In the genomic region with DNA sequence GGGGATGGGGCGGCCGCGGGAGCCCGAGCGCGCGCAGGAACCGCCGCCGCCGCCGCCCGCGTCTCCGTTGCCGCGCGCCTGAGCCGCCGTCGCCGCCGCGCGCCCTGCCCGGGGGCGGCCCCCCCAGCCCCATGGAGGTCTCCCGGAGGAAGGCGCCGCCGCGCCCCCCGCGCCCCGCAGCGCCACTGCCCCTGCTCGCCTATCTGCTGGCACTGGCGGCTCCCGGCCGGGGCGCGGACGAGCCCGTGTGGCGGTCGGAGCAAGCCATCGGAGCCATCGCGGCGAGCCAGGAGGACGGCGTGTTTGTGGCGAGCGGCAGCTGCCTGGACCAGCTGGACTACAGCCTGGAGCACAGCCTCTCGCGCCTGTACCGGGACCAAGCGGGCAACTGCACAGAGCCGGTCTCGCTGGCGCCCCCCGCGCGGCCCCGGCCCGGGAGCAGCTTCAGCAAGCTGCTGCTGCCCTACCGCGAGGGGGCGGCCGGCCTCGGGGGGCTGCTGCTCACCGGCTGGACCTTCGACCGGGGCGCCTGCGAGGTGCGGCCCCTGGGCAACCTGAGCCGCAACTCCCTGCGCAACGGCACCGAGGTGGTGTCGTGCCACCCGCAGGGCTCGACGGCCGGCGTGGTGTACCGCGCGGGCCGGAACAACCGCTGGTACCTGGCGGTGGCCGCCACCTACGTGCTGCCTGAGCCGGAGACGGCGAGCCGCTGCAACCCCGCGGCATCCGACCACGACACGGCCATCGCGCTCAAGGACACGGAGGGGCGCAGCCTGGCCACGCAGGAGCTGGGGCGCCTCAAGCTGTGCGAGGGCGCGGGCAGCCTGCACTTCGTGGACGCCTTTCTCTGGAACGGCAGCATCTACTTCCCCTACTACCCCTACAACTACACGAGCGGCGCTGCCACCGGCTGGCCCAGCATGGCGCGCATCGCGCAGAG, we compare ENCODE assay signal across 8 cellular contexts. TPM values are rescaled to one million over a fixed set of nuclear protein-coding genes. Genes with fewer than 3 reads are reported as not detected.
DNase-seq lines count a peak whose midpoint lies in the region; ATAC-seq and TF ChIP-seq lines count a peak whose summit lies in the region.

No MANE protein-coding gene starts in this region.

- no peaks in the 10 kb centered on the region for H3K27me3 Mint-ChIP-seq in IgD-negative memory B cell

- H3K27me3 ChIP-seq in lower lobe of right lung (ENCODE audit: low read depth) = peaks cover 19% of the 10 kb centered on the region

- H3K4me3 ChIP-seq in WI38 (ENCODE audit: low read depth, low read length) = peak overlapping the region; percentile 55
- H3K4me3 ChIP-seq in lower lobe of right lung = peak overlapping the region; percentile 66

- H3K4me1 Mint-ChIP-seq in IgD-negative memory B cell = peaks cover 35 to 48% (median 44%) of the 10 kb centered on the region in 3 donors

- ATAC-seq in GM21390 (IDR thresholded peaks at IDR 0.05; ENCODE audit: unreplicated experiment) (peak; percentile 30), lower lobe of right lung (peak; percentile 55 to 65)

- H3K9me3 ChIP-seq in lower lobe of right lung = no peaks in the 10 kb centered on the region

- intact Hi-C loops in lower lobe of right lung (cut with DNase I) = no loop called here

- no peaks in the 10 kb centered on the region for H3K9me3 Mint-ChIP-seq in IgD-negative memory B cell

- peaks cover 45% of the 10 kb centered on the region for H3K4me1 ChIP-seq in lower lobe of right lung

- DNase-seq in EH (ENCODE audit: low read depth) (peak; percentile 64), dermis blood vessel endothelial cell (peak; percentile 41), lower lobe of right lung (peak; percentile 71), RKO (ENCODE audit: low spot score) (no peak)
- peak; percentile 26 for DNase-seq in stimulated activated naive CD4-positive, alpha-beta T cell treated with Interleukin-2 at 50 U/mL for 16 hours (lab: John Stamatoyannopoulos, UW)

- peak overlapping the region in 2 of 3 donors; percentile 19 to 50 for H3K27ac Mint-ChIP-seq in IgD-negative memory B cell

- H3K4me3 Mint-ChIP-seq in IgD-negative memory B cell = peak overlapping the region; percentile 97 to 98 (median 98)

- H3K36me3 Mint-ChIP-seq in IgD-negative memory B cell = no peaks in the 10 kb centered on the region

- no peaks in the 10 kb centered on the region for H3K36me3 ChIP-seq in lower lobe of right lung

- peak overlapping the region; percentile 73 for H3K27ac ChIP-seq in lower lobe of right lung

- no peak for TF ChIP-seq CTCF in WI38 (IDR thresholded peaks at IDR 0.05; ENCODE audit: low read depth, low read length)
- peak; percentile 41 for TF ChIP-seq CTCF in lower lobe of right lung (IDR thresholded peaks at IDR 0.05)

RNA-seq across cellular contexts. Expression of gene PLXNC1, which starts 0.7 kb away (rescaled TPM):
- 6.6 TPM for polyA plus RNA-seq in IgD-negative memory B cell
- total RNA-seq in dermis blood vessel endothelial cell = 0.17 and 0.23 TPM in 2 replicates
- 28.0 TPM for total RNA-seq in lower lobe of right lung

Comparison
In these comparisons a context has a peak if more than half of its experiments do, and no peak if none do; other contexts are left out.
1. RNA of gene PLXNC1, which starts 0.7 kb away (total RNA-seq): 28.0 TPM in lower lobe of right lung (single experiment); 0.17 to 0.23 TPM in dermis blood vessel endothelial cell; every median in the first group is over 10 times any median in the second.